ENCODE assay signal across 25 cellular contexts in the genomic region with DNA sequence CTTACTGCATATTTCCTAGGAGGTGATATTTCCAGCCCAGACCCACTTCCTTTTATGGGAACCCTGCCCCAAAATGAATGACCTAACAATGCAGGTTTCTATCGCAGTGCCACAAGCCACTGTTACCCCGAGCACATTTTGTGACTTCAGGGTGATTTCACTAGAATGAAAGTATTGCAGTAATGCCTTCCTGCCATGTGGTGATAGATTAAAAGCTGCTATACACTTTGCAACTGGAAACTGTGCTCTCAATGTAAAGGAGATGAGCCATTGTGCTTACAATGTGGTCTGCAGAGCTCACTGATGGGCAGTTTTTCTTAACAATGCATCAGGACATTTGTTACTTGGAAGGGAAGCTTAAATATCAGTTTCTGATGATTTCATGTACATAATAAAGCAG.
"Had no signal": no experiment of that assay in that cellular context is flagged by ENCODE, and none has a peak within 500 bp of the region (broad histone marks: within the 10 kb centered on the region; RNA-seq: fewer than 3 reads in every experiment).

No MANE protein-coding gene starts in this region.

- H3K4me1 ChIP-seq: esophagus squamous epithelium, left ventricle myocardium inferior, pancreas, psoas muscle, right atrium auricular region had no signal

- H3K36me3 Mint-ChIP-seq: activated naive CD4-positive, alpha-beta T cell treated with anti-CD3 and anti-CD28 coated beads, Interleukin-2, amount 50 U/mL, for 72 hours; natural killer cell treated with Interleukin-12 subunit alpha and Interleukin-12 subunit beta and Interleukin-15 and Interleukin-18, amount 100 ng/mL, for 72 hours had no signal

- FAIRE-seq: bronchial epithelial cell, pancreas had no signal

- H3K27me3 ChIP-seq: esophagus squamous epithelium, gastroesophageal sphincter, pancreas, right atrium auricular region, spleen, thyroid gland had no signal

- DNase-seq: activated CD4-positive, alpha-beta T cell treated with anti-CD3 and anti-CD28 coated beads, Interleukin-2, amount 50 U/mL, for 48 hours; activated gamma-delta T cell; cerebellar nuclear complex; cortex of kidney; endodermal cell; esophagus squamous epithelium; head of caudate nucleus; hypothalamus; left ventricle myocardium inferior; mammary epithelial cell; pancreas; psoas muscle; spleen; stimulated activated CD4-positive, alpha-beta T cell treated with anti-CD3 and anti-CD28 coated beads, Interleukin-4, amount 100 ng/mL, for 1 hour; stimulated activated naive CD4-positive, alpha-beta T cell treated with Interleukin-2 at 50 U/mL for 16 hours; substantia nigra; T1000; thyroid gland had no signal

- H3K4me3 ChIP-seq: esophagus squamous epithelium, gastroesophageal sphincter, left ventricle myocardium inferior, pancreas, psoas muscle, right atrium auricular region, spleen, thyroid gland had no signal

- H3K27ac Mint-ChIP-seq: activated naive CD4-positive, alpha-beta T cell treated with anti-CD3 and anti-CD28 coated beads, Interleukin-2, amount 50 U/mL, for 72 hours; activated T-helper 1 cell treated with anti-CD3 and anti-CD28 coated beads, Interleukin-12 subunit alpha, Interleukin-12 subunit beta, Interleukin-2, Interleukin-4 antibody, amounts not matched to agents 30 ng/mL and 10 ng/mL and 1 ng/mL, durations not matched to agents 14 hours and 24 hours and 36 hours; endodermal cell; natural killer cell treated with Interleukin-12 subunit alpha and Interleukin-12 subunit beta and Interleukin-15 and Interleukin-18, amount 100 ng/mL, for 72 hours; T-helper 1 cell treated with Interleukin-12 subunit alpha and Interleukin-12 subunit beta and Interleukin-4 antibody, amounts not matched to agents 30 μg/mL and 1 μg/mL, for 36 hours had no signal

- H3K9me3 ChIP-seq: esophagus squamous epithelium, gastroesophageal sphincter, left ventricle myocardium inferior, pancreas, psoas muscle, right atrium auricular region, spleen, thyroid gland had no signal

- H3K4me3 Mint-ChIP-seq: activated T-helper 1 cell treated with anti-CD3 and anti-CD28 coated beads, Interleukin-12 subunit alpha, Interleukin-12 subunit beta, Interleukin-2, Interleukin-4 antibody, amounts not matched to agents 30 ng/mL and 10 ng/mL and 1 ng/mL, durations not matched to agents 14 hours and 24 hours and 36 hours; endodermal cell; natural killer cell treated with Interleukin-12 subunit alpha and Interleukin-12 subunit beta and Interleukin-15 and Interleukin-18, amount 100 ng/mL, for 72 hours; T-helper 1 cell treated with Interleukin-12 subunit alpha and Interleukin-12 subunit beta and Interleukin-4 antibody, amounts not matched to agents 30 μg/mL and 1 μg/mL, for 36 hours had no signal

- H3K9me3 Mint-ChIP-seq: activated naive CD4-positive, alpha-beta T cell treated with anti-CD3 and anti-CD28 coated beads, Interleukin-2, amount 50 U/mL, for 72 hours; activated T-helper 1 cell treated with anti-CD3 and anti-CD28 coated beads, Interleukin-12 subunit alpha, Interleukin-12 subunit beta, Interleukin-2, Interleukin-4 antibody, amounts not matched to agents 30 ng/mL and 10 ng/mL and 1 ng/mL, durations not matched to agents 14 hours and 24 hours and 36 hours; endodermal cell; natural killer cell treated with Interleukin-12 subunit alpha and Interleukin-12 subunit beta and Interleukin-15 and Interleukin-18, amount 100 ng/mL, for 72 hours; T-helper 1 cell treated with Interleukin-12 subunit alpha and Interleukin-12 subunit beta and Interleukin-4 antibody, amounts not matched to agents 30 μg/mL and 1 μg/mL, for 36 hours had no signal

- ATAC-seq: gastroesophageal sphincter; natural killer cell treated with Interleukin-12 subunit alpha and Interleukin-12 subunit beta and Interleukin-15 and Interleukin-18, amount 100 ng/mL, for 72 hours; pancreas; psoas muscle had no signal

- H3K36me3 ChIP-seq: esophagus squamous epithelium, gastroesophageal sphincter, left ventricle myocardium inferior, pancreas, right atrium auricular region, spleen, thyroid gland had no signal
